ENCODE assay signal across 8 cellular contexts in genomic region chr5:68215208-68215887, GRCh38. TPM values are rescaled to one million over a fixed set of nuclear protein-coding genes. Genes with fewer than 3 reads are reported as not detected.
DNase-seq lines count a peak whose midpoint lies in the region; ATAC-seq and TF ChIP-seq lines count a peak whose summit lies in the region.

TSS of gene PIK3R1 (plus strand) at chr5:68215756. CDS start at chr5:68226676, 10,920 bp downstream.

- no peaks in the 10 kb centered on the region for H3K27me3 Mint-ChIP-seq in CD8-positive, alpha-beta memory T cell
- no peaks in the 10 kb centered on the region for H3K27me3 Mint-ChIP-seq in activated CD4-positive, alpha-beta memory T cell treated with anti-CD3 and anti-CD28 coated beads for 36 hours

- peaks cover 47% of the 10 kb centered on the region in 3 donors for H3K4me1 Mint-ChIP-seq in CD8-positive, alpha-beta memory T cell
- peaks cover 39% of the 10 kb centered on the region for H3K4me1 Mint-ChIP-seq in activated CD4-positive, alpha-beta memory T cell treated with anti-CD3 and anti-CD28 coated beads for 36 hours (ENCODE audit: low read depth)

- peak; percentile 89 to 94 (median 92) for DNase-seq in CD8-positive, alpha-beta memory T cell
- DNase-seq in HL-60 (ENCODE audit: low read depth in 1 of 2, low spot score in 1 of 2), result peak; percentile 39 to 81
- peak; percentile 54 for DNase-seq in NCI-H82 treated with DMSO at 0.1 percent for 48 hours (lab: John Stamatoyannopoulos, UW; ENCODE audit: unreplicated experiment)
- DNase-seq in activated CD4-positive, alpha-beta memory T cell treated with anti-CD3 and anti-CD28 coated beads for 36 hours, result peak; percentile 95
- peak; percentile 85 to 98 (median 94) for DNase-seq in dorsolateral prefrontal cortex
- peak; percentile 93 to 99 for DNase-seq in lower leg skin (ENCODE audit: low spot score in 2 of 2)
- DNase-seq in stimulated activated CD4-positive, alpha-beta T cell treated with anti-CD3 and anti-CD28 coated beads, Interleukin-4, amount 100 ng/mL, for 4 hours, result peak; percentile 86 to 95

- peak within 1 kb of the TSS; percentile 85 for H3K4me3 ChIP-seq in CD8-positive, alpha-beta memory T cell (ENCODE audit: low read length)
- H3K4me3 ChIP-seq in HL-60 (replicated peaks; ENCODE audit: insufficient read depth, low read length) (peak within 1 kb of the TSS; percentile 69), dorsolateral prefrontal cortex (peak within 1 kb of the TSS; percentile 55 to 99 (median 94)), lower leg skin (ENCODE audit: low read depth, poor library complexity, severe bottlenecking) (peak within 1 kb of the TSS; percentile 99)

- TF ChIP-seq CTCF in HL-60 (IDR thresholded peaks at IDR 0.05; ENCODE audit: insufficient read depth, low read length) (no peak), dorsolateral prefrontal cortex (IDR thresholded peaks at IDR 0.05 in 54 of 56, conservative IDR thresholded peaks at IDR 0.05 in 2 of 56; ENCODE audit: low read depth in 1 of 56, partially characterized antibody in 56 of 56) (peak in 49 of 56 donors; percentile 4 to 61 (median 40)), lower leg skin (IDR thresholded peaks at IDR 0.05) (peak in 1 of 3 donors; percentile 53)

- H3K36me3 Mint-ChIP-seq in CD8-positive, alpha-beta memory T cell, result peaks cover 4 to 31% (median 8%) of the 10 kb centered on the region in 3 donors
- H3K36me3 Mint-ChIP-seq in activated CD4-positive, alpha-beta memory T cell treated with anti-CD3 and anti-CD28 coated beads for 36 hours, result peaks cover 7% of the 10 kb centered on the region

- H3K27ac Mint-ChIP-seq in CD8-positive, alpha-beta memory T cell, result peak within 1 kb of the TSS; percentile 88 to 96 (median 92)
- H3K27ac Mint-ChIP-seq in activated CD4-positive, alpha-beta memory T cell treated with anti-CD3 and anti-CD28 coated beads for 36 hours, result peak within 1 kb of the TSS; percentile 97

- no peaks in the 10 kb centered on the region for H3K36me3 ChIP-seq in CD8-positive, alpha-beta memory T cell (ENCODE audit: insufficient read depth, low read length)

- 0% methylated on average over 21 to 48 of the region's 76 CpGs for WGBS in lower leg skin, 2 donors

- H3K9me3 Mint-ChIP-seq in CD8-positive, alpha-beta memory T cell, result peaks cover 0 to 7% (median 4%) of the 10 kb centered on the region in 5 donors
- H3K9me3 Mint-ChIP-seq in activated CD4-positive, alpha-beta memory T cell treated with anti-CD3 and anti-CD28 coated beads for 36 hours, result peaks cover 17% of the 10 kb centered on the region

- intact Hi-C loops in activated CD4-positive, alpha-beta memory T cell treated with anti-CD3 and anti-CD28 coated beads for 36 hours (cut with micrococcal nuclease), result loop anchor here (1.0 to 5.0 kb wide), 5 partner anchors 24 to 1213 kb away; no protein-coding TSS in a partner anchor
- intact Hi-C loops in dorsolateral prefrontal cortex (cut with DNase I) (loop anchor here (1.0 to 10.0 kb wide), 6 partner anchors 28 to 201 kb away; no protein-coding TSS in a partner anchor), lower leg skin (cut with DNase I; ENCODE audit: low total_unique reads) (no loop called here)

- peak in 1 of 2 donors; percentile 76 for TF ChIP-seq POLR2A in lower leg skin (IDR thresholded peaks at IDR 0.05)

- H3K4me1 ChIP-seq in CD8-positive, alpha-beta memory T cell (ENCODE audit: insufficient read depth, low read length), result peaks cover 33% of the 10 kb centered on the region

- H3K27ac ChIP-seq in CD8-positive, alpha-beta memory T cell (ENCODE audit: low read depth, low read length), result peak within 1 kb of the TSS; percentile 77
- H3K27ac ChIP-seq in HL-60 (replicated peaks) (peak within 1 kb of the TSS; percentile 96), dorsolateral prefrontal cortex (peak within 1 kb of the TSS; percentile 90 to 100 (median 99))

- H3K9me3 ChIP-seq in CD8-positive, alpha-beta memory T cell (ENCODE audit: low read length), result no peaks in the 10 kb centered on the region

- CTCF ChIA-PET in CD8-positive, alpha-beta memory T cell (lab: Charles Lee), result interaction anchor here (0.7 to 4.6 kb wide), 13 partner anchors 9 to 249 kb away, joined by 3 to 25 read pairs (median 4); no protein-coding TSS in a partner anchor
- CTCF ChIA-PET in activated CD4-positive, alpha-beta memory T cell treated with anti-CD3 and anti-CD28 coated beads for 36 hours (lab: Charles Lee), result interaction anchor here (0.6 to 5.3 kb wide), 10 partner anchors 13 to 1049 kb away, joined by 3 to 22 read pairs (median 4); no protein-coding TSS in a partner anchor

- no peaks in the 10 kb centered on the region for H3K27me3 ChIP-seq in CD8-positive, alpha-beta memory T cell (ENCODE audit: insufficient read depth, low read length, poor library complexity, severe bottlenecking)
- no peaks in the 10 kb centered on the region for H3K27me3 ChIP-seq in HL-60 (ENCODE audit: insufficient read depth, poor library complexity, severe bottlenecking)
- H3K27me3 ChIP-seq in dorsolateral prefrontal cortex, result no peaks in the 10 kb centered on the region

- peak; percentile 76 for ATAC-seq in GM19463 (IDR thresholded peaks at IDR 0.05; ENCODE audit: unreplicated experiment)

- POLR2A ChIA-PET in CD8-positive, alpha-beta memory T cell (lab: Charles Lee), result interaction anchor here (0.5 to 3.7 kb wide), 25 partner anchors 9 to 1211 kb away, joined by 3 to 20 read pairs (median 4); no protein-coding TSS in a partner anchor
- POLR2A ChIA-PET in activated CD4-positive, alpha-beta memory T cell treated with anti-CD3 and anti-CD28 coated beads for 36 hours (lab: Charles Lee), result interaction anchor here (0.7 to 3.7 kb wide), 14 partner anchors 8 to 1008 kb away, joined by 3 to 35 read pairs (median 4); no protein-coding TSS in a partner anchor

- peak within 1 kb of the TSS; percentile 88 to 96 (median 91) for H3K4me3 Mint-ChIP-seq in CD8-positive, alpha-beta memory T cell
- peak within 1 kb of the TSS; percentile 91 for H3K4me3 Mint-ChIP-seq in activated CD4-positive, alpha-beta memory T cell treated with anti-CD3 and anti-CD28 coated beads for 36 hours

RNA-seq across cellular contexts. Expression of gene PIK3R1, which starts in this region (rescaled TPM):
- total RNA-seq in CD8-positive, alpha-beta memory T cell, result 10 to 100 TPM; 46.9 to 47.9 TPM
- polyA plus RNA-seq in CD8-positive, alpha-beta memory T cell, result 75.9 TPM
- total RNA-seq in activated CD4-positive, alpha-beta memory T cell treated with anti-CD3 and anti-CD28 coated beads for 36 hours, result 10 to 100 TPM; 35.3 to 40.9 TPM
- total RNA-seq in dorsolateral prefrontal cortex (100 to 1,000 TPM; 172 to 359 (median 273) TPM), lower leg skin (100 to 1,000 TPM; 102 to 245 (median 137) TPM)

Comparison
In these comparisons a context has a peak if more than half of its experiments do, and no peak if none do; other contexts are left out.
1. Peak in every context shown above with its lines: DNase-seq, ATAC-seq, H3K4me3 ChIP-seq and H3K27ac ChIP-seq.